In the genomic region with DNA sequence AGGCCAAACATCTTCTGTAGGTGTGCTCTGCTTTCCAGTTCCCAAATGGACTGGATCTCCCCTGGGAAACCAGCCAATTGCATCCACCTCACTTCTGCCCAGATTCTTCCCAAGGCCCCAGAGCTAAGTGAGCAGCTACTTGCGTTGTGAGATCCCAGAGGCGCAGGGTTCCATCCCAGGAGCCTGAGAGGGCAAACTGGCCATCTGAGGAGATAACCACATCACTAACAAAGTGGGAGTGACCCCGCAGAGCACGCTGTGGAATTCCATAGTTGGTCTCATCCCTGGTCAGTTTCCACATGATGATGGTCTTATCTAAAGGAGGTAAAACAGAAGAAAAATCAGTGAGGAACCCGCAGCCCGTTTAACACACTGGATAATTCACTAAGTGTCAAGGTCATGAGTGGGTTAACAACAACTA, we compare ENCODE assay signal across 8 cellular contexts. TPM values are rescaled to one million over a fixed set of nuclear protein-coding genes. Genes with fewer than 3 reads are reported as not detected.
DNase-seq lines count a peak whose midpoint lies in the region; ATAC-seq and TF ChIP-seq lines count a peak whose summit lies in the region.

No MANE protein-coding gene starts in this region.

- H2AFZ ChIP-seq in GM23338 = no peak overlapping the region

- H4K20me1 ChIP-seq in GM23338 (replicated peaks; ENCODE audit: insufficient read depth) = peaks cover 59% of the 10 kb centered on the region

- H3F3A ChIP-seq in GM23338 (replicated peaks; ENCODE audit: low read depth) = peaks cover 67% of the 10 kb centered on the region

- no peak for TF ChIP-seq POLR2A in gastrocnemius medialis (IDR thresholded peaks at IDR 0.05)

- H3K4me1 Mint-ChIP-seq in GM23338 = peaks cover 43% of the 10 kb centered on the region

- H3K4me2 ChIP-seq in GM23338 = peak overlapping the region; percentile 96

- peaks cover 62% of the 10 kb centered on the region for H3K36me3 ChIP-seq in GM23338 (ENCODE audit: insufficient read depth)
- H3K36me3 ChIP-seq in WERI-Rb-1 = peaks cover 62% of the 10 kb centered on the region
- peaks cover 6 to 52% of the 10 kb centered on the region in 2 donors for H3K36me3 ChIP-seq in gastrocnemius medialis

- ATAC-seq in GM23338 = no peak
- ATAC-seq in gastrocnemius medialis = no peak

- H3K27me3 ChIP-seq in GM23338 (ENCODE audit: insufficient read depth) (no peaks in the 10 kb centered on the region), WERI-Rb-1 (ENCODE audit: insufficient read depth, low read depth, severe bottlenecking) (no peaks in the 10 kb centered on the region), gastrocnemius medialis (no peaks in the 10 kb centered on the region)

- no peaks in the 10 kb centered on the region for H3K9me2 ChIP-seq in GM23338 (ENCODE audit: insufficient read depth)

- H3K4me3 ChIP-seq in GM23338 = peak overlapping the region; percentile 100
- peak overlapping the region; percentile 89 for H3K4me3 ChIP-seq in WERI-Rb-1 (ENCODE audit: low read depth, low read length)
- peak overlapping the region; percentile 94 to 99 for H3K4me3 ChIP-seq in foreskin fibroblast (ENCODE audit: low read depth in 1 of 2, low read length in 2 of 2)
- peak overlapping the region; percentile 76 to 96 (median 80) for H3K4me3 ChIP-seq in gastrocnemius medialis

- intact Hi-C loops in gastrocnemius medialis (cut with DNase I; ENCODE audit: low total_unique reads) = loop anchor here (5.0 kb wide), 2 partner anchors 35 to 1510 kb away; a partner anchor contains a TSS

- peaks cover 75% of the 10 kb centered on the region for H3K79me2 ChIP-seq in GM23338 (replicated peaks; ENCODE audit: insufficient read depth)

- peaks cover 73% of the 10 kb centered on the region for H3K36me3 Mint-ChIP-seq in GM23338 (ENCODE audit: low read depth)

- H3K27ac Mint-ChIP-seq in GM23338 = peak overlapping the region; percentile 100

- peaks cover 51% of the 10 kb centered on the region for H3K27me3 Mint-ChIP-seq in GM23338 (ENCODE audit: insufficient read depth, low read depth, poor library complexity)

- H3K9me3 Mint-ChIP-seq in GM23338 = peaks cover 10% of the 10 kb centered on the region; the same call in 1 of the 3 replicates

- no peak for DNase-seq in GM23338 (ENCODE audit: low spot score)
- DNase-seq in WERI-Rb-1 = no peak
- peak in 1 of 2 donors; percentile 52 for DNase-seq in foreskin fibroblast
- DNase-seq in gastrocnemius medialis = no peak
- DNase-seq in AML-193 (lab: John Stamatoyannopoulos, UW) = no peak
- no peak for DNase-seq in DMS53 treated with DMSO at 0.1 percent for 48 hours (lab: John Stamatoyannopoulos, UW; ENCODE audit: unreplicated experiment)
- DNase-seq in 8988T = no peak
- no peak for DNase-seq in GM10266 (ENCODE audit: extremely low spot score)

- in situ Hi-C loops in gastrocnemius medialis (cut with MboI; ENCODE audit: low sequenced_read_pairs in 4 of 4) = no loop called here

- no peak for TF ChIP-seq CTCF in GM23338 (conservative IDR thresholded peaks at IDR 0.05; ENCODE audit: low read depth in 2 of 2)
- no peak for TF ChIP-seq CTCF in WERI-Rb-1 (IDR thresholded peaks at IDR 0.05; ENCODE audit: low read depth, low read length)
- TF ChIP-seq CTCF in foreskin fibroblast (IDR thresholded peaks at IDR 0.05; ENCODE audit: low read depth, low read length) = no peak
- TF ChIP-seq CTCF in gastrocnemius medialis (IDR thresholded peaks at IDR 0.05 in 4 of 5, conservative IDR thresholded peaks at IDR 0.05 in 1 of 5) = no peak
- no peak for TF ChIP-seq CTCF in GM10266 (IDR thresholded peaks at IDR 0.05; ENCODE audit: control insufficient read depth, insufficient read depth, low read depth, missing control alignments)

- H3K9me3 ChIP-seq in WERI-Rb-1 (ENCODE audit: severe bottlenecking) = no peaks in the 10 kb centered on the region
- no peaks in the 10 kb centered on the region for H3K9me3 ChIP-seq in gastrocnemius medialis

- H3K27ac ChIP-seq in GM23338 (ENCODE audit: low read depth) (peak overlapping the region; percentile 99), WERI-Rb-1 (peak overlapping the region; percentile 55), gastrocnemius medialis (peak overlapping the region; percentile 94 to 99 (median 96))

- H3K4me1 ChIP-seq in GM23338 (ENCODE audit: insufficient read depth) (peaks cover 37% of the 10 kb centered on the region), gastrocnemius medialis (peaks cover 28 to 38% of the 10 kb centered on the region in 2 donors)

- peak overlapping the region; percentile 99 for H3K4me3 Mint-ChIP-seq in GM23338

TF ChIP-seq in GM23338, 12 proteins besides CTCF, POLR2A, EP300 and RAD21 (continues in another document):
- TF ChIP-seq EZH2phosphoT487 (IDR thresholded peaks at IDR 0.05; ENCODE audit: unreplicated experiment) (no peak), CREB1 (CRISPR knock-in tag; IDR thresholded peaks at IDR 0.05; ENCODE audit: low read depth) (no peak), STAT1 (IDR thresholded peaks at IDR 0.05; ENCODE audit: unreplicated experiment) (no peak), POLR2AphosphoS5 (IDR thresholded peaks at IDR 0.05; ENCODE audit: low read depth) (no peak)
- TF ChIP-seq, protein P1, sequence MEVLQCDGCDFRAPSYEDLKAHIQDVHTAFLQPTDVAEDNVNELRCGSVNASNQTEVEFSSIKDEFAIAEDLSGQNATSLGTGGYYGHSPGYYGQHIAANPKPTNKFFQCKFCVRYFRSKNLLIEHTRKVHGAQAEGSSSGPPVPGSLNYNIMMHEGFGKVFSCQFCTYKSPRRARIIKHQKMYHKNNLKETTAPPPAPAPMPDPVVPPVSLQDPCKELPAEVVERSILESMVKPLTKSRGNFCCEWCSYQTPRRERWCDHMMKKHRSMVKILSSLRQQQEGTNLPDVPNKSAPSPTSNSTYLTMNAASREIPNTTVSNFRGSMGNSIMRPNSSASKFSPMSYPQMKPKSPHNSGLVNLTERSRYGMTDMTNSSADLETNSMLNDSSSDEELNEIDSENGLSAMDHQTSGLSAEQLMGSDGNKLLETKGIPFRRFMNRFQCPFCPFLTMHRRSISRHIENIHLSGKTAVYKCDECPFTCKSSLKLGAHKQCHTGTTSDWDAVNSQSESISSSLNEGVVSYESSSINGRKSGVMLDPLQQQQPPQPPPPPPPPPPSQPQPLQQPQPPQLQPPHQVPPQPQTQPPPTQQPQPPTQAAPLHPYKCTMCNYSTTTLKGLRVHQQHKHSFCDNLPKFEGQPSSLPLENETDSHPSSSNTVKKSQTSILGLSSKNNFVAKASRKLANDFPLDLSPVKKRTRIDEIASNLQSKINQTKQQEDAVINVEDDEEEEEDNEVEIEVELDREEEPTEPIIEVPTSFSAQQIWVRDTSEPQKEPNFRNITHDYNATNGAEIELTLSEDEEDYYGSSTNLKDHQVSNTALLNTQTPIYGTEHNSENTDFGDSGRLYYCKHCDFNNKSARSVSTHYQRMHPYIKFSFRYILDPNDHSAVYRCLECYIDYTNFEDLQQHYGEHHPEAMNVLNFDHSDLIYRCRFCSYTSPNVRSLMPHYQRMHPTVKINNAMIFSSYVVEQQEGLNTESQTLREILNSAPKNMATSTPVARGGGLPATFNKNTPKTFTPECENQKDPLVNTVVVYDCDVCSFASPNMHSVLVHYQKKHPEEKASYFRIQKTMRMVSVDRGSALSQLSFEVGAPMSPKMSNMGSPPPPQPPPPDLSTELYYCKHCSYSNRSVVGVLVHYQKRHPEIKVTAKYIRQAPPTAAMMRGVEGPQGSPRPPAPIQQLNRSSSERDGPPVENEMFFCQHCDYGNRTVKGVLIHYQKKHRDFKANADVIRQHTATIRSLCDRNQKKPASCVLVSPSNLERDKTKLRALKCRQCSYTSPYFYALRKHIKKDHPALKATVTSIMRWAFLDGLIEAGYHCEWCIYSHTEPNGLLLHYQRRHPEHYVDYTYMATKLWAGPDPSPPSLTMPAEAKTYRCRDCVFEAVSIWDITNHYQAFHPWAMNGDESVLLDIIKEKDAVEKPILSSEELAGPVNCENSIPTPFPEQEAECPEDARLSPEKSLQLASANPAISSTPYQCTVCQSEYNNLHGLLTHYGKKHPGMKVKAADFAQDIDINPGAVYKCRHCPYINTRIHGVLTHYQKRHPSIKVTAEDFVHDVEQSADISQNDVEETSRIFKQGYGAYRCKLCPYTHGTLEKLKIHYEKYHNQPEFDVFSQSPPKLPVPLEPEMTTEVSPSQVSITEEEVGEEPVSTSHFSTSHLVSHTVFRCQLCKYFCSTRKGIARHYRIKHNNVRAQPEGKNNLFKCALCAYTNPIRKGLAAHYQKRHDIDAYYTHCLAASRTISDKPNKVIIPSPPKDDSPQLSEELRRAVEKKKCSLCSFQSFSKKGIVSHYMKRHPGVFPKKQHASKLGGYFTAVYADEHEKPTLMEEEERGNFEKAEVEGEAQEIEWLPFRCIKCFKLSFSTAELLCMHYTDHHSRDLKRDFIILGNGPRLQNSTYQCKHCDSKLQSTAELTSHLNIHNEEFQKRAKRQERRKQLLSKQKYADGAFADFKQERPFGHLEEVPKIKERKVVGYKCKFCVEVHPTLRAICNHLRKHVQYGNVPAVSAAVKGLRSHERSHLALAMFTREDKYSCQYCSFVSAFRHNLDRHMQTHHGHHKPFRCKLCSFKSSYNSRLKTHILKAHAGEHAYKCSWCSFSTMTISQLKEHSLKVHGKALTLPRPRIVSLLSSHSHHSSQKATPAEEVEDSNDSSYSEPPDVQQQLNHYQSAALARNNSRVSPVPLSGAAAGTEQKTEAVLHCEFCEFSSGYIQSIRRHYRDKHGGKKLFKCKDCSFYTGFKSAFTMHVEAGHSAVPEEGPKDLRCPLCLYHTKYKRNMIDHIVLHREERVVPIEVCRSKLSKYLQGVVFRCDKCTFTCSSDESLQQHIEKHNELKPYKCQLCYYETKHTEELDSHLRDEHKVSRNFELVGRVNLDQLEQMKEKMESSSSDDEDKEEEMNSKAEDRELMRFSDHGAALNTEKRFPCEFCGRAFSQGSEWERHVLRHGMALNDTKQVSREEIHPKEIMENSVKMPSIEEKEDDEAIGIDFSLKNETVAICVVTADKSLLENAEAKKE (CRISPR knock-in tag; IDR thresholded peaks at IDR 0.05) = no peak

RNA-seq across cellular contexts. Expression of a gene that starts 1.7 kb away (rescaled TPM):
- total RNA-seq in GM23338 (2014; rRNA removed; shearing (Covaris generic)) = 4,589 and 4,798 TPM in 2 replicates
- polyA plus RNA-seq in GM23338 (2016; fragmentation: Nextera tagmentation; extraction: Ambion mirVana) = 2,372 and 2,567 TPM in 2 replicates
- 1,000 to 10,000 TPM; 1,697 to 2,187 (median 1,957) TPM for total RNA-seq in gastrocnemius medialis

RNA-seq across cellular contexts. Expression of a gene that starts 18.9 kb away (rescaled TPM):
- total RNA-seq in GM23338 (2014; rRNA removed; shearing (Covaris generic)) = 2.9 and 6.2 TPM in 2 replicates
- 4.1 and 8.1 TPM in 2 replicates for polyA plus RNA-seq in GM23338 (2016; fragmentation: Nextera tagmentation; extraction: Ambion mirVana)
- total RNA-seq in gastrocnemius medialis = 1 to 10 TPM; 1.3 to 4.9 (median 3.4) TPM

RNA-seq across cellular contexts. Expression of a gene that starts 19.0 kb away (rescaled TPM):
- total RNA-seq in GM23338 (2014; rRNA removed; shearing (Covaris generic)) = 8.7 and 9.7 TPM in 2 replicates
- polyA plus RNA-seq in GM23338 (2016; fragmentation: Nextera tagmentation; extraction: Ambion mirVana) = 6.2 and 7.3 TPM in 2 replicates
- 10 to 100 TPM; 15.6 to 23.5 (median 21.6) TPM for total RNA-seq in gastrocnemius medialis

RNA-seq across cellular contexts. Expression of a gene that starts 37.0 kb away (rescaled TPM):
- total RNA-seq in GM23338 (2014; rRNA removed; shearing (Covaris generic)) = 0.56 and 0.66 TPM in 2 replicates
- polyA plus RNA-seq in GM23338 (2016; fragmentation: Nextera tagmentation; extraction: Ambion mirVana) = 0.37 and 0.53 TPM in 2 replicates
- total RNA-seq in gastrocnemius medialis = 10 to 100 TPM; 27.9 to 58.4 (median 47.1) TPM
